In genomic region chr4:103098331-103098730, GRCh38 we compare ENCODE assay signal across 12 cellular contexts. TPM values are rescaled to one million over a fixed set of nuclear protein-coding genes. Genes with fewer than 3 reads are reported as not detected.
DNase-seq lines count a peak whose midpoint lies in the region; ATAC-seq and TF ChIP-seq lines count a peak whose summit lies in the region.
"Had no signal": no experiment of that assay in that cellular context is flagged by ENCODE, and none has a peak within 500 bp of the region (broad histone marks: within the 10 kb centered on the region; RNA-seq: fewer than 3 reads in every experiment).

No MANE protein-coding gene starts in this region.

- intact Hi-C loops in left ventricle myocardium inferior (cut with micrococcal nuclease) (loop anchor here (10.0 kb wide), 1 partner anchor 674 kb away; no protein-coding TSS in a partner anchor), cardiac septum (cut with DNase I) (loop anchor here (5.0 to 10.0 kb wide), 4 partner anchors 51 to 651 kb away; partner anchors contain the start of genes CISD2 and SLC9B1), vagina (cut with DNase I) (loop anchor here (10.0 kb wide), 1 partner anchor 654 kb away; no protein-coding TSS in a partner anchor)

- H3K4me1 ChIP-seq in left ventricle myocardium inferior (peaks cover 43% of the 10 kb centered on the region), vagina (peaks cover 21% of the 10 kb centered on the region)

- TF ChIP-seq CTCF in left ventricle myocardium inferior (IDR thresholded peaks at IDR 0.05; ENCODE audit: borderline replicate concordance): no peak
- no peak for TF ChIP-seq CTCF in epithelial cell of proximal tubule (conservative IDR thresholded peaks at IDR 0.05; ENCODE audit: low read depth, low read length)
- TF ChIP-seq CTCF in neural crest cell (conservative IDR thresholded peaks at IDR 0.05): no peak
- no peak for TF ChIP-seq CTCF in vagina (IDR thresholded peaks at IDR 0.05)

- H3K27me3 ChIP-seq in left ventricle myocardium inferior (ENCODE audit: low read depth) (no peaks in the 10 kb centered on the region), vagina (no peaks in the 10 kb centered on the region)
- H3K27me3 ChIP-seq: MG63 had no signal

- H3K9me3 ChIP-seq in left ventricle myocardium inferior (replicated peaks): no peaks in the 10 kb centered on the region
- no peaks in the 10 kb centered on the region for H3K9me3 ChIP-seq in vagina
- H3K9me3 ChIP-seq: MG63 had no signal

- no peak for TF ChIP-seq POLR2A in vagina (IDR thresholded peaks at IDR 0.05)

- peaks cover 48% of the 10 kb centered on the region for H3K4me1 Mint-ChIP-seq in neural crest cell

- H3K27me3 Mint-ChIP-seq in neural crest cell (ENCODE audit: low read depth): no peaks in the 10 kb centered on the region
- H3K27me3 Mint-ChIP-seq: CD4-positive, alpha-beta memory T cell; stimulated activated memory B cell treated with anti-CD40 and anti-IgM and Interleukin-4, amounts not matched to agents 10 μg/mL and 1 μg/mL and 100 μg/mL, for 72 hours had no signal

- peak overlapping the region; percentile 78 for H3K27ac ChIP-seq in left ventricle myocardium inferior (replicated peaks)
- peak overlapping the region; percentile 85 for H3K27ac ChIP-seq in vagina

- peaks cover 3% of the 10 kb centered on the region for H3K36me3 Mint-ChIP-seq in neural crest cell (ENCODE audit: low read depth)
- H3K36me3 Mint-ChIP-seq: stimulated activated memory B cell treated with anti-CD40 and anti-IgM and Interleukin-4, amounts not matched to agents 10 μg/mL and 1 μg/mL and 100 μg/mL, for 72 hours had no signal

- ATAC-seq in HG02981 (IDR thresholded peaks at IDR 0.05; ENCODE audit: unreplicated experiment): no peak
- ATAC-seq: Panc1; stimulated activated memory B cell treated with anti-CD40 and anti-IgM and Interleukin-4, amounts not matched to agents 10 μg/mL and 1 μg/mL and 100 μg/mL, for 72 hours had no signal

- H3K9me3 Mint-ChIP-seq in neural crest cell: no peaks in the 10 kb centered on the region
- H3K9me3 Mint-ChIP-seq: CD4-positive, alpha-beta memory T cell; stimulated activated memory B cell treated with anti-CD40 and anti-IgM and Interleukin-4, amounts not matched to agents 10 μg/mL and 1 μg/mL and 100 μg/mL, for 72 hours had no signal

- H3K4me3 ChIP-seq in left ventricle myocardium inferior (peak overlapping the region; percentile 70), epithelial cell of proximal tubule (ENCODE audit: low read depth, low read length) (peak overlapping the region; percentile 62), vagina (peak overlapping the region; percentile 28 to 56)
- H3K4me3 ChIP-seq: MG63 had no signal

- H3K4me3 Mint-ChIP-seq in neural crest cell: peak overlapping the region; percentile 86

- no peak for DNase-seq in left ventricle myocardium inferior
- no peak for DNase-seq in cardiac septum (ENCODE audit: low spot score)
- DNase-seq in epithelial cell of proximal tubule (ENCODE audit: low read depth): no peak
- DNase-seq in neural crest cell (ENCODE audit: low read depth, low spot score): no peak
- no peak for DNase-seq in vagina (ENCODE audit: extremely low spot score in 2 of 2)
- no peak for DNase-seq in MV-4-11 (lab: John Stamatoyannopoulos, UW)
- no peak for DNase-seq in stimulated activated naive CD4-positive, alpha-beta T cell (lab: John Stamatoyannopoulos, UW)
- DNase-seq: CD4-positive, alpha-beta memory T cell; MG63 had no signal

- H3K36me3 ChIP-seq in left ventricle myocardium inferior (peaks cover 12% of the 10 kb centered on the region), vagina (no peaks in the 10 kb centered on the region)
- H3K36me3 ChIP-seq: MG63 had no signal

- peak overlapping the region; percentile 32 for H3K27ac Mint-ChIP-seq in neural crest cell (ENCODE audit: unreplicated experiment)
- H3K27ac Mint-ChIP-seq: stimulated activated memory B cell treated with anti-CD40 and anti-IgM and Interleukin-4, amounts not matched to agents 10 μg/mL and 1 μg/mL and 100 μg/mL, for 72 hours had no signal

RNA-seq across cellular contexts. Expression of gene BDH2, which starts 1.3 kb away (rescaled TPM):
- total RNA-seq in left ventricle myocardium inferior (27.2 TPM), cardiac septum (21.7 TPM), epithelial cell of proximal tubule (29.4 and 78.4 TPM in 2 replicates), neural crest cell (70.7 and 72.3 TPM in 2 replicates), vagina (42.0 TPM)

RNA-seq across cellular contexts. Expression of gene SLC9B2, which starts 21.8 kb away (rescaled TPM):
- 2.3 TPM for total RNA-seq in left ventricle myocardium inferior
- total RNA-seq in cardiac septum: 6.4 TPM
- total RNA-seq in epithelial cell of proximal tubule: 7.0 and 9.0 TPM in 2 replicates
- 21.6 and 24.9 TPM in 2 replicates for total RNA-seq in neural crest cell
- 23.3 TPM for total RNA-seq in vagina
